ENCODE assay signal across 9 cellular contexts in genomic region chr16:19210175-19210924, GRCh38. TPM values are rescaled to one million over a fixed set of nuclear protein-coding genes. Genes with fewer than 3 reads are reported as not detected.
DNase-seq lines count a peak whose midpoint lies in the region; ATAC-seq, FAIRE-seq and TF ChIP-seq lines count a peak whose summit lies in the region.
"Had no signal": no experiment of that assay in that cellular context is flagged by ENCODE, and none has a peak within 500 bp of the region (broad histone marks: within the 10 kb centered on the region; RNA-seq: fewer than 3 reads in every experiment).

No MANE protein-coding gene starts in this region.

- no peaks in the 10 kb centered on the region for H3K4me1 ChIP-seq in mammary epithelial cell (ENCODE audit: insufficient read depth, low read length)
- peaks cover 11% of the 10 kb centered on the region for H3K4me1 ChIP-seq in PC-3 (ENCODE audit: insufficient read depth, low read length)
- H3K4me1 ChIP-seq in effector memory CD4-positive, alpha-beta T cell (ENCODE audit: control insufficient read depth, insufficient read depth, low read length, poor library complexity, severe bottlenecking), result no peaks in the 10 kb centered on the region

- H2AFZ ChIP-seq in mammary epithelial cell (ENCODE audit: low read depth, low read length) (no peak overlapping the region), PC-3 (ENCODE audit: low read length) (no peak overlapping the region)

- in situ Hi-C loops in mammary epithelial cell (cut with MboI; ENCODE audit: low sequenced_read_pairs in 2 of 2), result no loop called here

- H3K79me2 ChIP-seq in mammary epithelial cell (ENCODE audit: insufficient read depth, low read length) (no peaks in the 10 kb centered on the region), PC-3 (ENCODE audit: low read length) (no peaks in the 10 kb centered on the region)

- no peaks in the 10 kb centered on the region for H3K27me3 Mint-ChIP-seq in MCF 10A (ENCODE audit: insufficient read depth, unreplicated experiment)

- H3K27ac ChIP-seq in mammary epithelial cell (ENCODE audit: insufficient read depth, low read depth, low read length) (no peak overlapping the region), PC-3 (ENCODE audit: low read length) (peak overlapping the region; percentile 33), temporal lobe (ENCODE audit: low read depth, low read length) (peak overlapping the region; percentile 19)
- H3K27ac ChIP-seq in effector memory CD4-positive, alpha-beta T cell (ENCODE audit: insufficient read depth, low read length, poor library complexity, severe bottlenecking), result no peak overlapping the region

- peaks cover 6% of the 10 kb centered on the region for H3K4me1 Mint-ChIP-seq in MCF 10A (ENCODE audit: insufficient read depth, unreplicated experiment)

- no peak for TF ChIP-seq CTCF in MCF 10A (IDR thresholded peaks at IDR 0.05; ENCODE audit: unreplicated experiment)
- TF ChIP-seq CTCF in mammary epithelial cell (conservative IDR thresholded peaks at IDR 0.05 in 1 of 2, IDR thresholded peaks at IDR 0.05 in 1 of 2; ENCODE audit: extremely low read depth in 1 of 2, insufficient read depth in 1 of 2, low read depth in 1 of 2, low read length in 2 of 2), result no peak
- no peak for TF ChIP-seq CTCF in PC-3 (conservative IDR thresholded peaks at IDR 0.05; ENCODE audit: low read depth, low read length)

- intact Hi-C loops in MCF 10A (cut with micrococcal nuclease), result no loop called here
- intact Hi-C loops in mammary epithelial cell (cut with micrococcal nuclease), result loop anchor here (5.0 kb wide), 1 partner anchor 167 kb away; no protein-coding TSS in a partner anchor
- intact Hi-C loops in PC-3 (cut with micrococcal nuclease), result loop anchor here (1.0 kb wide), 1 partner anchor 26 kb away; no protein-coding TSS in a partner anchor

- no peak overlapping the region for H3K4me3 Mint-ChIP-seq in MCF 10A (ENCODE audit: unreplicated experiment)

- ATAC-seq in HG03095 (IDR thresholded peaks at IDR 0.05; ENCODE audit: unreplicated experiment) (peak; percentile 71), PC-3 (peak; percentile 85)

- H3K27me3 ChIP-seq in mammary epithelial cell (ENCODE audit: insufficient read depth, low read length) (no peaks in the 10 kb centered on the region), PC-3 (ENCODE audit: low read length) (no peaks in the 10 kb centered on the region)
- H3K27me3 ChIP-seq in effector memory CD4-positive, alpha-beta T cell (replicated peaks; ENCODE audit: control insufficient read depth, insufficient read depth, low read length, poor library complexity, severe bottlenecking), result no peaks in the 10 kb centered on the region

- H3K9ac ChIP-seq in mammary epithelial cell (ENCODE audit: insufficient read depth, low read length) (no peak overlapping the region), PC-3 (ENCODE audit: low read length) (no peak overlapping the region)

- POLR2A ChIA-PET in MCF 10A (lab: Yijun Ruan, JAX) (no interaction called here), PC-3 (lab: Charles Lee; ENCODE audit: unreplicated experiment) (interaction anchor here (0.7 kb wide), 1 partner anchor 214 kb away, joined by 5 read pairs; no protein-coding TSS in a partner anchor)

- H3K36me3 ChIP-seq in mammary epithelial cell (ENCODE audit: insufficient read depth, low read length) (no peaks in the 10 kb centered on the region), PC-3 (ENCODE audit: low read depth, low read length) (no peaks in the 10 kb centered on the region; the same call in 1 of the 2 replicates)
- no peaks in the 10 kb centered on the region for H3K36me3 ChIP-seq in effector memory CD4-positive, alpha-beta T cell (ENCODE audit: control insufficient read depth, insufficient read depth, low read length)

- 68% methylated on average over 7 of the region's 10 CpGs for WGBS in mammary epithelial cell (ENCODE audit: low coverage, missing lambda C conversion rate)

- no peak for FAIRE-seq in frontal cortex (lab: Jason Lieb, UNC)

- CTCF ChIA-PET in MCF 10A (lab: Yijun Ruan, JAX), result interaction anchor here (3.6 kb wide), 1 partner anchor 12 kb away, joined by 11 read pairs; no protein-coding TSS in a partner anchor
- CTCF ChIA-PET in mammary epithelial cell (lab: Charles Lee; ENCODE audit: low non-redundant PET), result no interaction called here
- CTCF ChIA-PET in PC-3 (lab: Charles Lee), result no interaction called here

- no peak overlapping the region for H3K27ac Mint-ChIP-seq in MCF 10A (ENCODE audit: low read depth, unreplicated experiment)

- DNase-seq in MCF 10A (ENCODE audit: unreplicated experiment), result peak; percentile 42
- no peak for DNase-seq in mammary epithelial cell
- DNase-seq in PC-3, result peak; percentile 68
- no peak for DNase-seq in NCI-H2171 treated with DMSO at 0.1 percent for 48 hours (lab: John Stamatoyannopoulos, UW)
- no peak for DNase-seq in effector memory CD4-positive, alpha-beta T cell
- DNase-seq in frontal cortex (ENCODE audit: low spot score in 2 of 2), result no peak
- DNase-seq: ACHN had no signal

- dilution Hi-C loops in mammary epithelial cell (cut with HindIII; ENCODE audit: low sequenced_read_pairs), result loop anchor here (5.0 kb wide), 1 partner anchor 98 kb away; the partner anchor contains the start of gene ITPRIPL2

- H3K9me2 ChIP-seq in PC-3 (replicated peaks; ENCODE audit: low read length), result no peaks in the 10 kb centered on the region

- H3K4me2 ChIP-seq in mammary epithelial cell (ENCODE audit: insufficient read depth, low read depth, low read length) (no peak overlapping the region), PC-3 (ENCODE audit: low read length) (peak overlapping the region; percentile 60; the same call in 1 of the 2 replicates)

- H3K9me3 ChIP-seq in mammary epithelial cell (replicated peaks; ENCODE audit: insufficient read depth, low read length) (no peaks in the 10 kb centered on the region), PC-3 (ENCODE audit: low read length) (no peaks in the 10 kb centered on the region)
- H3K9me3 ChIP-seq in effector memory CD4-positive, alpha-beta T cell (ENCODE audit: control insufficient read depth, low read length), result no peaks in the 10 kb centered on the region

- no peaks in the 10 kb centered on the region for H3F3A ChIP-seq in PC-3 (ENCODE audit: low read length, unreplicated experiment)

- H3K9me3 Mint-ChIP-seq in MCF 10A (ENCODE audit: unreplicated experiment), result peaks cover 12% of the 10 kb centered on the region

- no peaks in the 10 kb centered on the region for H4K20me1 ChIP-seq in mammary epithelial cell (ENCODE audit: insufficient read depth, low read length)
- H4K20me1 ChIP-seq in PC-3 (ENCODE audit: low read length), result no peaks in the 10 kb centered on the region

- no peaks in the 10 kb centered on the region for H3K36me3 Mint-ChIP-seq in MCF 10A (ENCODE audit: insufficient read depth, unreplicated experiment)

- BruUV-seq in MCF 10A (replicated peaks; lab: Mats Ljungman, UMichigan), result no TSS peak
- BruUV-seq in mammary epithelial cell (replicated peaks; lab: Mats Ljungman, UMichigan), result no TSS peak
- no TSS peak for BruUV-seq in PC-3 (replicated peaks; lab: Mats Ljungman, UMichigan)

- H3K4me3 ChIP-seq in mammary epithelial cell (replicated peaks in 1 of 3; ENCODE audit: insufficient read depth in 1 of 3, low read depth in 2 of 3, low read length in 3 of 3) (no peak overlapping the region), PC-3 (ENCODE audit: low read length) (no peak overlapping the region)
- no peak overlapping the region for H3K4me3 ChIP-seq in effector memory CD4-positive, alpha-beta T cell (ENCODE audit: insufficient read depth, low read depth, low read length, poor library complexity, severe bottlenecking)

RNA-seq across cellular contexts. Expression of gene SYT17, which starts 42.3 kb away (rescaled TPM):
- total RNA-seq in MCF 10A (2022) (not detected in 2 replicates), mammary epithelial cell (under 1 TPM; 0.17 to 0.24 TPM), PC-3 (2014; rRNA removed) (10.8 and 11.8 TPM in 2 replicates), temporal lobe (3.9 TPM), frontal cortex (8.2 TPM)
- polyA plus RNA-seq in mammary epithelial cell, result 0.12 TPM
- polyA minus RNA-seq in mammary epithelial cell, result not detected

Comparison
In these comparisons a context has a peak if more than half of its experiments do, and no peak if none do; other contexts are left out.
1. DNase-seq: peak in MCF 10A (single experiment) and PC-3 (single experiment); none in mammary epithelial cell (single experiment), NCI-H2171 treated with DMSO at 0.1 percent for 48 hours (single experiment), effector memory CD4-positive, alpha-beta T cell (0 of 3) and frontal cortex (0 of 2).
2. H3K27ac ChIP-seq: peak in PC-3 (single experiment) and temporal lobe (single experiment); none in mammary epithelial cell (single experiment) and effector memory CD4-positive, alpha-beta T cell (single experiment).